In the genomic region with DNA sequence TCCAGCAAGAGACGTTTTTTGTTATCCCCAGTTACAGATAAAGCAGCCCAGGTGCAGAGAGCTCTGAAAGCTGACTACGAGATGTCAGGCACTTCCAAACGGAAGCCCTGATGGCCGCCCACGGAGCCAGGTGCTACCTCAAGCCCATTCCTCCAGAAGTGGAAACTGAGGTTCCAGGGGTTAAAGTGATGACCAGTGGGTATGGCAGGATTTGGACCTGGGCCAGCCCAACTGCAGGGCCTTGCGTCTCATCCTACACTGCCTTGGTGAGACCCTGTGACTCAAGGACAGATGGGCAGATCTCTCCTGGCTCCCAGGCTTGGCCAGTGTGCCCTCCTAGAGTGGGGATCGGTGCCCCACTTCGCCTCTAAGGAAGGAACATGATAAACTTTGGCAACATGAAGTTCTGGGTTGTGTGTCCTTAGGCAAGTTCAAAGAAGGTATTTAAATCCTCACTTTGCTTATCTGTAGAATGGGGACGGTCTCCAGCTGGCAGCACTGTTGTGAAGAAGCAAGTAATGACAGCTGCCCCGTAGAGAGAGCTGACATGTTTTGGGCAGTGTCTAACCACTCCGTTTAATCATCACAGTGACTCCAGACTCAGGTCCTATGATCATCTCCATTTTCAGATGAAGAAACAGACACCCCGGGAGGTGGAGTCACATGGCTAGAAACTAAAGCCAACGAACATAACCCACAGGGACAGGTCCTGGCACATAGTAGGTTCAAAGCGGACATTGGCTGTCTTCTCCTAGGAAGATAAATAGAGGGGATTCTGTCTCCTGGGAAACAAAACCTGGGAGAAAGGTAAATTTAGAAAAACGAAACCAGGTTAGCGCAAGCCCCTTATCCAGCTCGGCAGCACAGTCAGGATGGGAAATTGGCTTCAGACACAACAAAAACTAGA, we compare ENCODE assay signal across 1 cellular context.
TF ChIP-seq lines count a peak whose summit lies in the region.

No MANE protein-coding gene starts in this region.

TF ChIP-seq in IMR-90, 13 proteins besides CTCF, POLR2A, EP300 and RAD21:
- TF ChIP-seq, protein P1, sequence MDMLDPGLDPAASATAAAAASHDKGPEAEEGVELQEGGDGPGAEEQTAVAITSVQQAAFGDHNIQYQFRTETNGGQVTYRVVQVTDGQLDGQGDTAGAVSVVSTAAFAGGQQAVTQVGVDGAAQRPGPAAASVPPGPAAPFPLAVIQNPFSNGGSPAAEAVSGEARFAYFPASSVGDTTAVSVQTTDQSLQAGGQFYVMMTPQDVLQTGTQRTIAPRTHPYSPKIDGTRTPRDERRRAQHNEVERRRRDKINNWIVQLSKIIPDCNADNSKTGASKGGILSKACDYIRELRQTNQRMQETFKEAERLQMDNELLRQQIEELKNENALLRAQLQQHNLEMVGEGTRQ (IDR thresholded peaks at IDR 0.05; ENCODE audit: low read depth, low read length): no peak
- TF ChIP-seq CHD1 (IDR thresholded peaks at IDR 0.05; ENCODE audit: low read depth, low read length) (no peak), SMC3 (IDR thresholded peaks at IDR 0.05; ENCODE audit: low read depth, low read length) (no peak), NFE2L2 (IDR thresholded peaks at IDR 0.05; ENCODE audit: low read depth, low read length) (no peak), MAZ (IDR thresholded peaks at IDR 0.05; ENCODE audit: borderline replicate concordance, low read depth, low read length) (no peak), MXI1 (IDR thresholded peaks at IDR 0.05; ENCODE audit: borderline replicate concordance, low read depth, low read length) (no peak), CEBPB (IDR thresholded peaks at IDR 0.05; ENCODE audit: low read depth, low read length) (no peak), RFX5 (IDR thresholded peaks at IDR 0.05; ENCODE audit: low read depth, low read length) (no peak), FOS (IDR thresholded peaks at IDR 0.05; ENCODE audit: low read depth, low read length) (no peak)
